11 cellular contexts compared by ENCODE assay signal in genomic region chr17:38452719-38453118, GRCh38. TPM values are rescaled to one million over a fixed set of nuclear protein-coding genes. Genes with fewer than 3 reads are reported as not detected.
DNase-seq lines count a peak whose midpoint lies in the region; ATAC-seq, FAIRE-seq and TF ChIP-seq lines count a peak whose summit lies in the region.
"Had no signal": no experiment of that assay in that cellular context is flagged by ENCODE, and none has a peak within 500 bp of the region (broad histone marks: within the 10 kb centered on the region; RNA-seq: fewer than 3 reads in every experiment).

No MANE protein-coding gene starts in this region.

- peaks cover 64% of the 10 kb centered on the region for H3K4me1 Mint-ChIP-seq in neural progenitor cell

- no peaks in the 10 kb centered on the region for H4K20me1 ChIP-seq in neural progenitor cell (ENCODE audit: low read depth)

- H3K79me2 ChIP-seq in neural progenitor cell (ENCODE audit: low read depth): peaks cover 22% of the 10 kb centered on the region

- peaks cover 47% of the 10 kb centered on the region for H3F3A ChIP-seq in neural progenitor cell (ENCODE audit: low read depth)

- H3K9me3 Mint-ChIP-seq in neural progenitor cell: no peaks in the 10 kb centered on the region

- no peak for ATAC-seq in HG03460 (IDR thresholded peaks at IDR 0.05; ENCODE audit: unreplicated experiment)

- no peak for FAIRE-seq in frontal cortex (lab: Jason Lieb, UNC)

- H3K27me3 ChIP-seq in AG04450 (ENCODE audit: control insufficient read depth, insufficient read depth, low read length) (no peaks in the 10 kb centered on the region), HUES64 (ENCODE audit: insufficient read depth, low read length) (no peaks in the 10 kb centered on the region), neural progenitor cell (peaks cover 10% of the 10 kb centered on the region)

- POLR2A ChIA-PET in AG04450 (lab: Yijun Ruan, JAX): interaction anchor here (1.3 to 3.7 kb wide), 4 partner anchors 11 to 26 kb away, joined by 3 to 41 read pairs (median 9); no protein-coding TSS in a partner anchor

- H3K9ac ChIP-seq in HUES64 (ENCODE audit: low read depth, low read length) (peak overlapping the region; percentile 52), neural progenitor cell (no peak overlapping the region)
- H3K9ac ChIP-seq: parathyroid adenoma had no signal

- H3K4me2 ChIP-seq in neural progenitor cell: peak overlapping the region; percentile 71

- peak overlapping the region; percentile 77 for H3K4me3 Mint-ChIP-seq in neural progenitor cell

- H3K36me3 Mint-ChIP-seq in neural progenitor cell: peaks cover 2% of the 10 kb centered on the region

- H3K27ac ChIP-seq in AG04450 (ENCODE audit: low read depth, low read length) (peak overlapping the region; percentile 99), HUES64 (ENCODE audit: low read depth, low read length) (peak overlapping the region; percentile 97), epithelial cell of prostate (peak overlapping the region; percentile 73), neural progenitor cell (no peak overlapping the region)
- H3K27ac ChIP-seq: parathyroid adenoma had no signal

- H3K9me3 ChIP-seq in AG04450 (ENCODE audit: control insufficient read depth, insufficient read depth, low read length): no peaks in the 10 kb centered on the region
- H3K9me3 ChIP-seq in HUES64 (ENCODE audit: insufficient read depth, low read depth, low read length): no peaks in the 10 kb centered on the region
- H3K9me3 ChIP-seq in neural progenitor cell (ENCODE audit: low read depth): no peaks in the 10 kb centered on the region

- H3K36me3 ChIP-seq in HUES64 (ENCODE audit: insufficient read depth, low read length) (no peaks in the 10 kb centered on the region), neural progenitor cell (no peaks in the 10 kb centered on the region)

- CTCF ChIA-PET in AG04450 (lab: Charles Lee): interaction anchor here (1.6 kb wide), 1 partner anchor 29 kb away, joined by 5 read pairs; no protein-coding TSS in a partner anchor

- peaks cover 68% of the 10 kb centered on the region for H3K4me1 ChIP-seq in HUES64 (ENCODE audit: insufficient read depth, low read length)
- peaks cover 59% of the 10 kb centered on the region for H3K4me1 ChIP-seq in neural progenitor cell

- peak overlapping the region; percentile 70 for H3K27ac Mint-ChIP-seq in neural progenitor cell

- no peak for DNase-seq in AG04450 (ENCODE audit: low read depth, low spot score)
- no peak for DNase-seq in epithelial cell of prostate (ENCODE audit: low read depth, low spot score)
- no peak for DNase-seq in neural progenitor cell (ENCODE audit: low spot score)
- DNase-seq in frontal cortex (ENCODE audit: low spot score in 2 of 2): no peak
- no peak for DNase-seq in kidney tubule cell (ENCODE audit: low spot score)
- no peak for DNase-seq in stimulated activated CD8-positive, alpha-beta memory T cell treated with anti-CD3 and anti-CD28 coated beads, Interleukin-4, amount 100 ng/mL, for 48 hours
- DNase-seq: NCI-H510A; stimulated activated naive CD4-positive, alpha-beta T cell treated with Interleukin-2 at 50 U/mL for 16 hours had no signal

- TF ChIP-seq CTCF in AG04450 (IDR thresholded peaks at IDR 0.05; ENCODE audit: low read depth, low read length): no peak
- no peak for TF ChIP-seq CTCF in neural progenitor cell (IDR thresholded peaks at IDR 0.05)

- H2AFZ ChIP-seq in neural progenitor cell (replicated peaks): no peak overlapping the region
- H2AFZ ChIP-seq: parathyroid adenoma had no signal

- H3K4me3 ChIP-seq in AG04450 (ENCODE audit: low read depth, low read length): no peak overlapping the region
- peak overlapping the region; percentile 59 for H3K4me3 ChIP-seq in HUES64 (ENCODE audit: low read length)
- no peak overlapping the region for H3K4me3 ChIP-seq in neural progenitor cell

- peaks cover 44% of the 10 kb centered on the region for H3K27me3 Mint-ChIP-seq in neural progenitor cell (ENCODE audit: insufficient read depth, low read depth)

- WGBS in HUES64: 67% methylated on average over 6 of the region's 6 CpGs

RNA-seq across cellular contexts. Expression of gene ARHGAP23, which starts 24.5 kb away (rescaled TPM):
- 14.1 and 19.3 TPM in 2 replicates for polyA plus RNA-seq in AG04450 (2011; rRNA removed)
- polyA minus RNA-seq in AG04450 (2011; rRNA and poly(A)+ RNA removed): 32.3 and 33.3 TPM in 2 replicates
- 39.3 TPM for polyA plus RNA-seq in HUES64 (2013, experiment 1 of 2)
- 29.3 TPM for polyA plus RNA-seq in HUES64 (2013, experiment 2 of 2)
- total RNA-seq in neural progenitor cell (ENCODE audit: low replicate concordance) (6.1 and 14.2 TPM in 2 replicates), frontal cortex (31.4 TPM)
